26 cellular contexts compared by ENCODE assay signal in genomic region chr5:142653321-142653720, GRCh38. TPM values are rescaled to one million over a fixed set of nuclear protein-coding genes. Genes with fewer than 3 reads are reported as not detected.
"Had no signal": no experiment of that assay in that cellular context is flagged by ENCODE, and none has a peak within 500 bp of the region (broad histone marks: within the 10 kb centered on the region; RNA-seq: fewer than 3 reads in every experiment).

No MANE protein-coding gene starts in this region.

- H3K4me1 ChIP-seq: uterus had no signal

- H3K27ac ChIP-seq: adrenal gland, brain microvascular endothelial cell, gastroesophageal sphincter, left lung, neutrophil, psoas muscle, testis, uterus, WERI-Rb-1 had no signal

- H3K9ac ChIP-seq: parathyroid adenoma had no signal

- H3K27me3 ChIP-seq: brain microvascular endothelial cell, gastroesophageal sphincter, testis, uterus had no signal

- DNase-seq: activated CD4-positive, alpha-beta T cell treated with anti-CD3 and anti-CD28 coated beads for 48 hours; activated CD4-positive, alpha-beta T cell treated with anti-CD3 and anti-CD28 coated beads, Interleukin-2, amount 50 U/mL, for 48 hours; activated CD8-positive, alpha-beta memory T cell treated with anti-CD3 and anti-CD28 coated beads for 24 hours; activated effector memory CD4-positive, alpha-beta T cell treated with anti-CD3 and anti-CD28 coated beads, Interleukin-2, amount 50 U/mL, for 16 hours; activated naive CD4-positive, alpha-beta T cell treated with anti-CD3 and anti-CD28 coated beads for 36 hours; activated naive CD8-positive, alpha-beta T cell treated with anti-CD3 and anti-CD28 coated beads for 36 hours; adrenal gland; aorta; brain microvascular endothelial cell; caudate nucleus; hypothalamus; immature natural killer cell; left lung; psoas muscle; stimulated activated CD4-positive, alpha-beta T cell treated with anti-CD3 and anti-CD28 coated beads, Interleukin-2, amount 100 ng/mL, for 48 hours; stimulated activated naive CD4-positive, alpha-beta T cell treated with Interleukin-2 at 50 U/mL for 16 hours; SW 1271; T-helper 9 cell; testis; uterus; WERI-Rb-1 had no signal

- H3K9me3 ChIP-seq: adrenal gland, gastroesophageal sphincter, left lung, neutrophil, psoas muscle, testis, uterus had no signal

- ATAC-seq: activated CD4-positive, CD25-positive, alpha-beta regulatory T cell treated with anti-CD3 and anti-CD28 coated beads, Interleukin-2, amount 50 U/mL, for 24 hours; gastroesophageal sphincter; left lung; psoas muscle had no signal

- H3K36me3 ChIP-seq: adrenal gland, brain microvascular endothelial cell, gastroesophageal sphincter, left lung, neutrophil, uterus, WERI-Rb-1 had no signal

- H3K4me3 ChIP-seq: adrenal gland, gastroesophageal sphincter, left lung, psoas muscle, testis, uterus had no signal

RNA-seq across cellular contexts. Expression of gene FGF1, which starts 32.6 kb away (rescaled TPM):
- total RNA-seq: activated naive CD4-positive, alpha-beta T cell treated with anti-CD3 and anti-CD28 coated beads for 36 hours; activated naive CD8-positive, alpha-beta T cell treated with anti-CD3 and anti-CD28 coated beads for 36 hours; endothelial cell of umbilical vein had no signal
- polyA plus RNA-seq: endothelial cell of umbilical vein, immature natural killer cell had no signal
